Comparison of ENCODE assay signal across 8 cellular contexts in the genomic region with DNA sequence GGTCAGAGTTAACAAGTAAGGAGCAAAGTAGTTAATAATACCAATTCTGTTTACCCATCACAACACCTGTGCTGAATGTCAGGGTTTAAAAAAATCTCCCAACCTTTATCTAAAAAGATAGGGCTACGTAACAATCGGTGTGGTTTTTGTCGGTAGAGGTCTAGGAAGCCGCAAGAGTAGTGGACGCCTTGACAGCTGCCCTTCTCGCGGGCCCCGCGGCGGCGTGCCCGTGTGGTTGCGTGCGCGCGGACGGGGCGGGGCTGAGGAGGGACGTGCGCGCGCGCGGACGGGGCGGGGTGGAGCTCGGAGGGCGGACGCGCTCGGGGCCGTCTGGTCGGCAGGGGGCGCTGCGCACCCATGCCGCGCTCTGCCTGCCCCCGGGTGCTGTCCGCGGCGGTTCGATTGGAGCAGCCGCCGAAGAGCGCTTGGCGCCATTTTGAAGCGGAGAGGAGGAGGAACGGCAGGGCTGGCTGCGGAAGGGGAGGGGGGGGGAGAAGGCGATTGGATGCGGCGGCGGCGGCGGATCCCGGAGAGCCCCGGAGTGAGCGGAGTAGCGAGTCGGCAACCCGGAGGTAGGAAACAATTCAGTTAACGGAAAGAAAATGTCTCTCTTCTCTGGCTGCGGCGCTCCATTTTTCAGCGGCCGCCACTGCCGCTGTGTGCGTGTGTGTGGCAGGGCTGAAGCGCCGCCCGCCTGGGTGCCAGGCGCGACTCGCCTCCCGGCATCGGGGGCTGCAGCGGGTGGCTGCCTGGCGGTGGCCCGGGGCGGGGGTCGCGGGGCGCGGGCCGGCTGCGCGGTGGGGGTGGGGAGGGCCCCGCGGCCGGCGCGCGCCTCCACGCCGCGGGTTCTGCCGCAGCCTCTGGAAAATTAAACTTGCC. TPM values are rescaled to one million over a fixed set of nuclear protein-coding genes. Genes with fewer than 3 reads are reported as not detected.
DNase-seq lines count a peak whose midpoint lies in the region; ATAC-seq lines count a peak whose summit lies in the region.

PDS5B (plus strand) TSS at position 431 of the 879 bp plus-strand sequence. CDS start 62,321 bp downstream, outside the sequence.

- in situ Hi-C loops in Caki2 (cut with HindIII; ENCODE audit: low pct_unique_long_range_greater_than_20kb, low sequenced_read_pairs), result no loop called here
- in situ Hi-C loops in endometrial microvascular endothelial cells (cut with HindIII; ENCODE audit: inconsistent ontology term, low pct_unique_long_range_greater_than_20kb, low sequenced_read_pairs), result loop anchor here (10.0 kb wide), 1 partner anchor 49 kb away; no protein-coding TSS in a partner anchor

- no peaks in the 10 kb centered on the region for H3K36me3 ChIP-seq in HUES48 (ENCODE audit: control insufficient read depth, insufficient read depth, low read length)
- no peaks in the 10 kb centered on the region for H3K36me3 ChIP-seq in NT2/D1 (ENCODE audit: insufficient read depth, insufficient read length, low read length)

- peaks cover 23% of the 10 kb centered on the region; the same call in 1 of the 2 replicates for H3K4me1 ChIP-seq in HUES48 (ENCODE audit: control insufficient read depth, insufficient read depth, low read length)
- no peaks in the 10 kb centered on the region for H3K4me1 ChIP-seq in NT2/D1 (ENCODE audit: insufficient read depth, insufficient read length)

- H3K9ac ChIP-seq in HUES48 (ENCODE audit: low read depth, low read length) (peak within 1 kb of the TSS; percentile 87), NT2/D1 (ENCODE audit: insufficient read length, low read depth) (peak within 1 kb of the TSS; percentile 79)

- H3K4me3 ChIP-seq in HUES48 (ENCODE audit: low read depth, low read length), result peak within 1 kb of the TSS; percentile 93
- peak within 1 kb of the TSS; percentile 63 for H3K4me3 ChIP-seq in NT2/D1 (ENCODE audit: insufficient read length, low read depth)

- H3K27me3 ChIP-seq in HUES48 (ENCODE audit: control insufficient read depth, insufficient read depth, low read length) (peaks cover 4% of the 10 kb centered on the region; the same call in 1 of the 2 replicates), NT2/D1 (ENCODE audit: insufficient read depth, insufficient read length) (peaks cover 8% of the 10 kb centered on the region)

- peak; percentile 81 for ATAC-seq in GM21381 (IDR thresholded peaks at IDR 0.05; ENCODE audit: unreplicated experiment)

- DNase-seq in Caki2 (ENCODE audit: low read depth) (peak; percentile 93), NT2/D1 (ENCODE audit: low read depth, low spot score) (peak; percentile 69), mesenteric fat pad (ENCODE audit: low spot score) (peak; percentile 98)
- DNase-seq in activated CD8-positive, alpha-beta memory T cell treated with anti-CD3 and anti-CD28 coated beads, Interleukin-2, amount 50 U/mL, for 1 hour (ENCODE audit: extremely low read depth), result peak; percentile 83
- DNase-seq in stimulated activated CD8-positive, alpha-beta memory T cell treated with anti-CD3 and anti-CD28 coated beads, Interleukin-15, amount 100 ng/mL, for 24 hours (ENCODE audit: low read depth), result peak; percentile 97

- H3K27ac ChIP-seq in HUES48 (ENCODE audit: low read depth, low read length), result peak within 1 kb of the TSS; percentile 98

- no peaks in the 10 kb centered on the region for H3K9me3 ChIP-seq in HUES48 (ENCODE audit: control insufficient read depth, insufficient read depth, low read length)
- no peaks in the 10 kb centered on the region for H3K9me3 ChIP-seq in NT2/D1 (ENCODE audit: insufficient read depth, low read length)

RNA-seq across cellular contexts. Expression of gene PDS5B, which starts in this region (rescaled TPM):
- total RNA-seq in Caki2 (2014; rRNA removed; shearing (Covaris generic); ENCODE audit: low replicate concordance), result 2.6 and 5.6 TPM in 2 replicates
- total RNA-seq in endometrial microvascular endothelial cells (ENCODE audit: inconsistent ontology term), result 18.5 TPM
- total RNA-seq in mesenteric fat pad, result 31.0 TPM

Comparison
In these comparisons a context has a peak if more than half of its experiments do, and no peak if none do; other contexts are left out.
1. Peak in every context shown above with its lines: DNase-seq, ATAC-seq, H3K4me3 ChIP-seq and H3K27ac ChIP-seq.